In the genomic region with DNA sequence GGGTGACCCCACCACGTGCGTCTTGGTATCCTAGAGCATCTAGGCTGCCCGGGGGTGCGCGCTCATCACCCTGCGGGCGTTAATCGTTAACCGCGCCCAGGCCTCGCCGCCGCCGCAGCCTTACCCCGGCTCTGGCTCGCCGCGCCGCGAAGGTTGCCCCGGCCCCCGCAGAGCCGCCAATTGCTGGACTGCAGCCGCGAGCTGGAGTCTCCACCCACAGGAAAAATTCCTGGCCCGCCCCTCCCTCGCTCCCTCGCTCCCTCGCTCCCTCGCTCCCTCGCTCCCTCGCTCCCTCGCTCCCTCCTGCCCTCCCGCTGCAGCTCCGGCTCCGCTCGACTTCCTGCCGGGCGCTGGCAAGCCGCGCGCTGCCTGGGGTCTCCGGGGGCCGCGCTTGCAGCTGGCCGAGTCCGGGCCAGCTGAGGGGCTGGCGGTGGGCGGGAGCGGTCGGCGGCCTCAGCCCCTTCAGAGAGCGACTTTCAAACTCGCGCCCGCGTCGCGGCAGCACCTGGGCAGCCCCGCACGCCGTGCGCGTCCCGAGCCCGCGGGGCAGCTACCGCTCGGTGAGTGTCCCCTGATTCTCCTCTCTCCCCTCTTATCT, we compare ENCODE assay signal across 8 cellular contexts. TPM values are rescaled to one million over a fixed set of nuclear protein-coding genes. Genes with fewer than 3 reads are reported as not detected.
DNase-seq lines count a peak whose midpoint lies in the region; ATAC-seq and TF ChIP-seq lines count a peak whose summit lies in the region.

A gene (plus strand): TSS at position 280 of the 598 bp plus-strand sequence. CDS start 23,208 bp downstream, outside the sequence.

- H3K27me3 ChIP-seq in HCT116 (ENCODE audit: insufficient read depth, low read length) (no peaks in the 10 kb centered on the region), Panc1 (ENCODE audit: control insufficient read depth, insufficient read depth, low read length) (no peaks in the 10 kb centered on the region), ovary (no peaks in the 10 kb centered on the region)

- H3K4me3 ChIP-seq in HCT116 (replicated peaks in 1 of 2; ENCODE audit: low read depth in 1 of 2, low read length in 2 of 2), result peak within 1 kb of the TSS; percentile 78 to 82
- H3K4me3 ChIP-seq in Panc1 (ENCODE audit: low read depth in 2 of 2, low read length in 2 of 2), result peak within 1 kb of the TSS; percentile 71 to 76
- peak within 1 kb of the TSS; percentile 82 for H3K4me3 ChIP-seq in ovary

- H3K4me2 ChIP-seq in HCT116 (ENCODE audit: low read length), result peak within 1 kb of the TSS; percentile 83

- CTCF ChIA-PET in HCT116 (lab: Charles Lee) (no interaction called here), Panc1 (lab: Charles Lee) (interaction anchor here (0.6 kb wide), 1 partner anchor 160 kb away, joined by 3 read pairs; no protein-coding TSS in a partner anchor)

- no TSS peak for BruUV-seq in HCT116 (replicated peaks; lab: Mats Ljungman, UMichigan)
- BruUV-seq in Panc1 (replicated peaks; lab: Mats Ljungman, UMichigan), result no TSS peak

- peaks cover 48% of the 10 kb centered on the region for H3K79me2 ChIP-seq in HCT116 (ENCODE audit: insufficient read depth, low read length)

- WGBS in ovary, 3 donors, result 0 to 1% (median 0%) methylated on average over 61 to 69 of the region's 69 CpGs

- TF ChIP-seq RAD21 in HCT116 (IDR thresholded peaks at IDR 0.05; ENCODE audit: low read depth), result no peak

- ATAC-seq in HCT116 (peak; percentile 68), Panc1 (peak; percentile 79), left ventricle myocardium superior (peak; percentile 85), GM18870 (IDR thresholded peaks at IDR 0.05; ENCODE audit: unreplicated experiment) (no peak), GM19035 (IDR thresholded peaks at IDR 0.05; ENCODE audit: unreplicated experiment) (no peak)

- in situ Hi-C loops in Panc1 (cut with HindIII; ENCODE audit: low pct_unique_long_range_greater_than_20kb, low sequenced_read_pairs), result no loop called here

- POLR2A ChIA-PET in HCT116 (lab: Charles Lee), result interaction anchor here (0.7 to 2.4 kb wide), 2 partner anchors 16 to 47 kb away, joined by 3 to 7 read pairs; no protein-coding TSS in a partner anchor
- POLR2A ChIA-PET in Panc1 (lab: Charles Lee), result interaction anchor here (0.6 kb wide), 1 partner anchor 12 kb away, joined by 4 read pairs; no protein-coding TSS in a partner anchor

- 0 out of 2 replicates have a peak, but pooled peaks cover 5% of the 10 kb centered on the region for H4K20me1 ChIP-seq in HCT116 (ENCODE audit: insufficient read depth)

- peak within 1 kb of the TSS; percentile 40 for H2AFZ ChIP-seq in HCT116 (ENCODE audit: low read depth, low read length, poor library complexity, severe bottlenecking)

- no peaks in the 10 kb centered on the region for H3K9me3 ChIP-seq in HCT116 (ENCODE audit: control insufficient read depth in 1 of 2, insufficient read depth in 1 of 2, low read depth in 1 of 2, low read length in 2 of 2)
- H3K9me3 ChIP-seq in Panc1 (ENCODE audit: control insufficient read depth, insufficient read depth, low read depth, low read length), result no peaks in the 10 kb centered on the region
- H3K9me3 ChIP-seq in ovary, result no peaks in the 10 kb centered on the region

- no peaks in the 10 kb centered on the region for H3K9me2 ChIP-seq in HCT116 (ENCODE audit: insufficient read depth)

- DNase-seq in AG08396 (ENCODE audit: low spot score), result peak; percentile 87
- DNase-seq in HCT116 (ENCODE audit: low read depth, low spot score), result no peak
- DNase-seq in Panc1 (ENCODE audit: low read depth, low spot score), result no peak
- peak; percentile 91 for DNase-seq in astrocyte of the hippocampus (ENCODE audit: low read depth, low spot score)
- peak; percentile 89 for DNase-seq in left ventricle myocardium superior
- peak; percentile 85 to 91 (median 89) for DNase-seq in ovary

- TF ChIP-seq POLR2A in HCT116 (IDR thresholded peaks at IDR 0.05; ENCODE audit: borderline replicate concordance, extremely low read depth, insufficient read depth, insufficient read length), result no peak
- TF ChIP-seq POLR2A in ovary (IDR thresholded peaks at IDR 0.05), result peak; percentile 42

- H3K36me3 ChIP-seq in HCT116 (ENCODE audit: control insufficient read depth in 1 of 2, insufficient read depth in 2 of 2, low read length in 2 of 2) (no peaks in the 10 kb centered on the region), Panc1 (ENCODE audit: control insufficient read depth, insufficient read depth, low read length) (no peaks in the 10 kb centered on the region; the same call in none of the 2 replicates), ovary (no peaks in the 10 kb centered on the region)

- TF ChIP-seq EP300 in ovary (IDR thresholded peaks at IDR 0.05), result no peak

- H3K4me1 ChIP-seq in HCT116 (ENCODE audit: control insufficient read depth in 1 of 2, insufficient read depth in 2 of 2, low read length in 2 of 2) (peaks cover 46 to 61% of the 10 kb centered on the region in 2 experiments), Panc1 (ENCODE audit: control insufficient read depth, insufficient read depth, low read length) (peaks cover 44% of the 10 kb centered on the region), ovary (ENCODE audit: insufficient read depth) (peaks cover 29% of the 10 kb centered on the region)

- TF ChIP-seq CTCF in HCT116 (IDR thresholded peaks at IDR 0.05 in 2 of 3, conservative IDR thresholded peaks at IDR 0.05 in 1 of 3; ENCODE audit: borderline replicate concordance in 1 of 3, insufficient read depth in 1 of 3, low read depth in 2 of 3, low read length in 2 of 3) (no peak), Panc1 (IDR thresholded peaks at IDR 0.05) (no peak), ovary (IDR thresholded peaks at IDR 0.05) (no peak)

- RAD21 ChIA-PET in HCT116 (lab: Charles Lee; ENCODE audit: low non-redundant PET in 1 of 2, low total read pairs in 2 of 2, uncharacterized antibody in 2 of 2, unreplicated experiment in 2 of 2), result interaction anchor here in 1 of 2 experiments (0.9 kb wide), 1 partner anchor 17 kb away, joined by 3 read pairs; no protein-coding TSS in a partner anchor

- peak within 1 kb of the TSS; percentile 91 for H3K9ac ChIP-seq in HCT116 (ENCODE audit: low read length)

- H3K27ac ChIP-seq in HCT116 (ENCODE audit: low read depth, low read length) (peak within 1 kb of the TSS; percentile 86), Panc1 (ENCODE audit: low read length) (peak within 1 kb of the TSS; percentile 82), ovary (peak within 1 kb of the TSS; percentile 68 to 93)

- intact Hi-C loops in HCT116 (cut with micrococcal nuclease) (loop anchor here (2.0 kb wide), 1 partner anchor 17 kb away; no protein-coding TSS in a partner anchor), Panc1 (cut with micrococcal nuclease; ENCODE audit: unreplicated experiment) (no loop called here), left ventricle myocardium superior (cut with micrococcal nuclease) (no loop called here), ovary (cut with DNase I) (loop anchor here in 1 of 4 donors (2.0 kb wide), 1 partner anchor 59 kb away; no protein-coding TSS in a partner anchor)

TF ChIP-seq in HCT116, 20 proteins besides CTCF, POLR2A, EP300 and RAD21:
- peak; percentile 71 for TF ChIP-seq POLR2AphosphoS5 (IDR thresholded peaks at IDR 0.05; ENCODE audit: low read depth, low read length)
- peak; percentile 9 for TF ChIP-seq YY1 (IDR thresholded peaks at IDR 0.05; ENCODE audit: extremely low read depth, insufficient replicate concordance, low read depth, low read length)
- TF ChIP-seq, protein P1, sequence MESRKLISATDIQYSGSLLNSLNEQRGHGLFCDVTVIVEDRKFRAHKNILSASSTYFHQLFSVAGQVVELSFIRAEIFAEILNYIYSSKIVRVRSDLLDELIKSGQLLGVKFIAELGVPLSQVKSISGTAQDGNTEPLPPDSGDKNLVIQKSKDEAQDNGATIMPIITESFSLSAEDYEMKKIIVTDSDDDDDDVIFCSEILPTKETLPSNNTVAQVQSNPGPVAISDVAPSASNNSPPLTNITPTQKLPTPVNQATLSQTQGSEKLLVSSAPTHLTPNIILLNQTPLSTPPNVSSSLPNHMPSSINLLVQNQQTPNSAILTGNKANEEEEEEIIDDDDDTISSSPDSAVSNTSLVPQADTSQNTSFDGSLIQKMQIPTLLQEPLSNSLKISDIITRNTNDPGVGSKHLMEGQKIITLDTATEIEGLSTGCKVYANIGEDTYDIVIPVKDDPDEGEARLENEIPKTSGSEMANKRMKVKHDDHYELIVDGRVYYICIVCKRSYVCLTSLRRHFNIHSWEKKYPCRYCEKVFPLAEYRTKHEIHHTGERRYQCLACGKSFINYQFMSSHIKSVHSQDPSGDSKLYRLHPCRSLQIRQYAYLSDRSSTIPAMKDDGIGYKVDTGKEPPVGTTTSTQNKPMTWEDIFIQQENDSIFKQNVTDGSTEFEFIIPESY (IDR thresholded peaks at IDR 0.05; ENCODE audit: extremely low read depth, insufficient replicate concordance, low read length), result no peak

RNA-seq across cellular contexts. Expression of the gene that starts here (rescaled TPM):
- total RNA-seq in HCT116 (2021; ENCODE audit: unreplicated experiment), result 55.6 TPM
- polyA plus RNA-seq in HCT116 (2012), result 36.0 and 37.8 TPM in 2 replicates
- 34.0 TPM for total RNA-seq in Panc1 (2021; ENCODE audit: unreplicated experiment)
- polyA plus RNA-seq in Panc1 (2012; ENCODE audit: insufficient read length), result 27.0 TPM
- 22.0 TPM for total RNA-seq in left ventricle myocardium superior
- 10 to 100 TPM; 17.5 to 92.9 (median 78.4) TPM for total RNA-seq in ovary
- 10 to 100 TPM; 26.3 to 34.2 TPM for polyA plus RNA-seq in ovary

Comparison
In these comparisons a context has a peak if more than half of its experiments do, and no peak if none do; other contexts are left out.
1. DNase-seq: peak in AG08396 (single experiment), astrocyte of the hippocampus (single experiment), left ventricle myocardium superior (single experiment) and ovary (5 of 5); none in HCT116 (single experiment) and Panc1 (single experiment).
2. ATAC-seq: peak in HCT116 (single experiment), Panc1 (single experiment) and left ventricle myocardium superior (single experiment); none in GM18870 (single experiment) and GM19035 (single experiment).
3. Peak in every context shown above with its lines, with median percentiles within 50 percentile points of each other: H3K27ac ChIP-seq and H3K4me3 ChIP-seq.